1 cellular context compared by ENCODE assay signal in the genomic region with DNA sequence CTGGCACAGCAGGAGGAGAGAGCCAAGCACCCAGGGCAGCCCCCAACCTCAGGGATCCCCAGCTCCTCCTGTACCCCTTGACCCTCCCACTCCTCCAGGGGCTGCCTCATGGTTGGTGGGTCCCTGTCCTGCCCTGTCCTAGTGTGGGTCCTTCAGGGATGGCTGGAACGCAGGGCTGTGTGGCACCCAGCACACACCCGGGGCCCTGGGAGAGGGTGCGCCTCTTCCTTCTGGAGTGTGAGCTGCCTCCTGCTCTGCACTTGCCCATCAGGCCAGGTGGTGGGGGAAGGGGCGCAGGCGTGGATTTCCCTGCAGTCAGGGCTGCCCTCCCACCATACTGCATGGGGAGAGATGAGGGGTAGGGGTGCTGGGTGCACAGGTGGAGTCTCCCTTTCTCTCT.
TF ChIP-seq lines count a peak whose summit lies in the region.

No MANE protein-coding gene starts in this region.

TF ChIP-seq in SK-N-SH, 30 proteins besides CTCF, POLR2A, EP300 and RAD21 (continued from another document):
- TF ChIP-seq FOSL2 (IDR thresholded peaks at IDR 0.05; ENCODE audit: borderline replicate concordance, low read depth) (no peak), MEF2A (IDR thresholded peaks at IDR 0.05; ENCODE audit: borderline replicate concordance, low read depth) (no peak), GATA2 (CRISPR knock-in tag; IDR thresholded peaks at IDR 0.05) (no peak), RXRA (IDR thresholded peaks at IDR 0.05; ENCODE audit: borderline replicate concordance, low read depth) (no peak)
- TF ChIP-seq, protein P1, sequence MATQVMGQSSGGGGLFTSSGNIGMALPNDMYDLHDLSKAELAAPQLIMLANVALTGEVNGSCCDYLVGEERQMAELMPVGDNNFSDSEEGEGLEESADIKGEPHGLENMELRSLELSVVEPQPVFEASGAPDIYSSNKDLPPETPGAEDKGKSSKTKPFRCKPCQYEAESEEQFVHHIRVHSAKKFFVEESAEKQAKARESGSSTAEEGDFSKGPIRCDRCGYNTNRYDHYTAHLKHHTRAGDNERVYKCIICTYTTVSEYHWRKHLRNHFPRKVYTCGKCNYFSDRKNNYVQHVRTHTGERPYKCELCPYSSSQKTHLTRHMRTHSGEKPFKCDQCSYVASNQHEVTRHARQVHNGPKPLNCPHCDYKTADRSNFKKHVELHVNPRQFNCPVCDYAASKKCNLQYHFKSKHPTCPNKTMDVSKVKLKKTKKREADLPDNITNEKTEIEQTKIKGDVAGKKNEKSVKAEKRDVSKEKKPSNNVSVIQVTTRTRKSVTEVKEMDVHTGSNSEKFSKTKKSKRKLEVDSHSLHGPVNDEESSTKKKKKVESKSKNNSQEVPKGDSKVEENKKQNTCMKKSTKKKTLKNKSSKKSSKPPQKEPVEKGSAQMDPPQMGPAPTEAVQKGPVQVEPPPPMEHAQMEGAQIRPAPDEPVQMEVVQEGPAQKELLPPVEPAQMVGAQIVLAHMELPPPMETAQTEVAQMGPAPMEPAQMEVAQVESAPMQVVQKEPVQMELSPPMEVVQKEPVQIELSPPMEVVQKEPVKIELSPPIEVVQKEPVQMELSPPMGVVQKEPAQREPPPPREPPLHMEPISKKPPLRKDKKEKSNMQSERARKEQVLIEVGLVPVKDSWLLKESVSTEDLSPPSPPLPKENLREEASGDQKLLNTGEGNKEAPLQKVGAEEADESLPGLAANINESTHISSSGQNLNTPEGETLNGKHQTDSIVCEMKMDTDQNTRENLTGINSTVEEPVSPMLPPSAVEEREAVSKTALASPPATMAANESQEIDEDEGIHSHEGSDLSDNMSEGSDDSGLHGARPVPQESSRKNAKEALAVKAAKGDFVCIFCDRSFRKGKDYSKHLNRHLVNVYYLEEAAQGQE (IDR thresholded peaks at IDR 0.05; ENCODE audit: low read depth, low read length) = no peak
- TF ChIP-seq, protein P2, sequence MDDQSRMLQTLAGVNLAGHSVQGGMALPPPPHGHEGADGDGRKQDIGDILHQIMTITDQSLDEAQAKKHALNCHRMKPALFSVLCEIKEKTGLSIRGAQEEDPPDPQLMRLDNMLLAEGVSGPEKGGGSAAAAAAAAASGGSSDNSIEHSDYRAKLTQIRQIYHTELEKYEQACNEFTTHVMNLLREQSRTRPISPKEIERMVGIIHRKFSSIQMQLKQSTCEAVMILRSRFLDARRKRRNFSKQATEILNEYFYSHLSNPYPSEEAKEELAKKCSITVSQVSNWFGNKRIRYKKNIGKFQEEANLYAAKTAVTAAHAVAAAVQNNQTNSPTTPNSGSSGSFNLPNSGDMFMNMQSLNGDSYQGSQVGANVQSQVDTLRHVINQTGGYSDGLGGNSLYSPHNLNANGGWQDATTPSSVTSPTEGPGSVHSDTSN (IDR thresholded peaks at IDR 0.05) = no peak
